ENCODE assay signal across 9 cellular contexts in the genomic region with DNA sequence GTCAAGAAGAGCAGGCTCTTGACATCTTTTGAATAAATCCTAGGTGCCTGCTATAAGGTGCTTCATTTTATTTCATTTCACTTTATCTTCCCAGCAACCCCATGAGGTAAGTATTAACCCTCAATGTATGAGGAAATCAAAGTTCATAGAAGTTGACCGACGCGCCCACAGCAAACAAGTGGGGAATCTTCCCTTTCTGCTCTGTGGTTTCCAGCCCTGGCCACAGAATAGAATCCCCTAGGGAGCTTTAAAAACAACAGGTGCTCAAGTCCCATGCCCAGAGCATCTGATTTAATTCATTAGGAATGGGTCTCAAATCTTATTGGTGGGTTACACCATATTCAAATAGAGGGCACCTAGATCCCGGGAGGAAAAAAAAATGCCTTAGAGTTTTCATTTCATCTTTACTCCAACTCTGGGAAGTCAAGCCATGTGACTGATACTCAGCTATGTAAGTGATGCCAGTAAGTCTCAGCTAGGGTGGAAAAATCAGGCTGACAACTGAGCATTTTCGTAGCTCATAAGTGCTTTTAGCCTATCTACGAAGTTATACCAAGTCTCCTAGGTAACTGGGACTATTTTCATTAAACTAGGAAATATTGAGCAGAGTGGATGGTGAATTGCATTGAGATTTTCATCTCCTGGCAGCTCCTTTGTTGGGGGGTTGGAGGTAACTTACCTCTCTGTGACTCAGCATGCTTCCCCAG.
DNase-seq lines count a peak whose midpoint lies in the region; ATAC-seq and TF ChIP-seq lines count a peak whose summit lies in the region.
"Had no signal": no experiment of that assay in that cellular context is flagged by ENCODE, and none has a peak within 500 bp of the region (broad histone marks: within the 10 kb centered on the region; RNA-seq: fewer than 3 reads in every experiment).

No MANE protein-coding gene starts in this region.

- DNase-seq in NCI-H1436 (lab: John Stamatoyannopoulos, UW) (peak; percentile 19), NCI-H1436 treated with DMSO at 0.1 percent for 48 hours (lab: John Stamatoyannopoulos, UW) (no peak), neural crest cell (ENCODE audit: low read depth, low spot score) (no peak), AML-193 (lab: John Stamatoyannopoulos, UW) (no peak)
- DNase-seq in activated effector memory CD4-positive, alpha-beta T cell treated with anti-CD3 and anti-CD28 coated beads, Interleukin-2, amount 50 U/mL, for 16 hours: no peak
- DNase-seq in stimulated activated CD4-positive, alpha-beta T cell treated with anti-CD3 and anti-CD28 coated beads, Interleukin-15, amount 100 ng/mL, for 24 hours: no peak
- DNase-seq: KG1 had no signal

- H3K36me3 Mint-ChIP-seq in neural crest cell (ENCODE audit: low read depth): peaks cover 3% of the 10 kb centered on the region

- ATAC-seq in GM21786 (IDR thresholded peaks at IDR 0.05; ENCODE audit: unreplicated experiment) (peak; percentile 71), HG03460 (IDR thresholded peaks at IDR 0.05; ENCODE audit: unreplicated experiment) (peak; percentile 70)

- H3K27me3 Mint-ChIP-seq in neural crest cell (ENCODE audit: low read depth): no peaks in the 10 kb centered on the region

- H3K27ac Mint-ChIP-seq in neural crest cell (ENCODE audit: unreplicated experiment): peak overlapping the region; percentile 67

- peaks cover 4% of the 10 kb centered on the region for H3K9me3 Mint-ChIP-seq in neural crest cell

- H3K4me1 Mint-ChIP-seq in neural crest cell: no peaks in the 10 kb centered on the region

- no peak for TF ChIP-seq CTCF in neural crest cell (conservative IDR thresholded peaks at IDR 0.05)

- H3K4me3 Mint-ChIP-seq in neural crest cell: no peak overlapping the region
